Comparison of ENCODE assay signal across 9 cellular contexts in the genomic region with DNA sequence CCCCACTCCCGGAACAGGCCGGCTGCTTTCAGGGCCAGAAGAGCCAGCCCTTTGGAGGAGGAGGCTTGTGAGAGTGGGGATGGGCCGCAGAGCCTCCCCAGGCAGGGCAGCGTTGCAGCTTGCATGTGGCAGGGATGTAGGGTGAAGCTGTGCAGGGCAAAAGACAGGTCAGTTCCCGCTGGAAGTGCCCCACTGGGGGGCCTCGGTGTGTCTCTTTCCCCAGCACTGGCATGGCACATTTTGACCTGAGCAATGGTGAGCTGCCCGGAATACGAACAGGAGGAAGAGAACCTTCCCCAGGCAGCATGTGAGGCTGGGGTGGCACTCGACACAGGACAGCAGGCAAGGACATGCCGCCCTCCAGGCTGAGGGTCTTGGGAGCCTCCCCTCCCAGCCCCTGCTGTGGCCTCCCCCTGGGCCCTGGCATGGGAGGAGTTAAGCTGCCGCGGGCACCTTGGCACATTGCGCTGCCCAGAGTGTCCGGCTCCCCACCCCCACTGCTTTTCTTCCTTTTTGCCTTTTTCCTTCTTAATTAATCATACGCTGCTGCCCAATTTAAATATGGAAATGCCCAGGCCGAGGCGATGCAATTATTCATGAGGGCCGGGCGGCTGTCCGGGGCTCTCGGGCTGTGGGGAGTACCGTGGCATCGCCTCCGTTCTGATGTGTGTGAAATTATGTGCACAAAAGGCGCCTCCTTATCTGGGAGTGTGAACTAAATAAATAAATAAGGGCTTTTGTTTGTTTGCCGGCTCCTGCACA.
DNase-seq lines count a peak whose midpoint lies in the region; ATAC-seq, FAIRE-seq and TF ChIP-seq lines count a peak whose summit lies in the region.
"Had no signal": no experiment of that assay in that cellular context is flagged by ENCODE, and none has a peak within 500 bp of the region (broad histone marks: within the 10 kb centered on the region; RNA-seq: fewer than 3 reads in every experiment).

No MANE protein-coding gene starts in this region.

- H3K9ac ChIP-seq in kidney (ENCODE audit: low read length in 2 of 2), result peak overlapping the region; percentile 34 to 75

- H3K4me3 Mint-ChIP-seq in stimulated activated effector memory CD8-positive, alpha-beta T cell treated with anti-CD3 and anti-CD28 coated beads, Interleukin-12 subunit alpha, Interleukin-12 subunit beta, amount 100 ng/mL, for 72 hours, result peak overlapping the region; percentile 74

- H3K4me3 ChIP-seq in astrocyte of the cerebellum (ENCODE audit: low read depth, low read length) (peak overlapping the region; percentile 46), kidney (ENCODE audit: low read length in 2 of 2) (peak overlapping the region; percentile 53 to 64)

- intact Hi-C loops in kidney (cut with DNase I), result no loop called here

- H3K27ac Mint-ChIP-seq in stimulated activated effector memory CD8-positive, alpha-beta T cell treated with anti-CD3 and anti-CD28 coated beads, Interleukin-12 subunit alpha, Interleukin-12 subunit beta, amount 100 ng/mL, for 72 hours, result peak overlapping the region; percentile 91

- in situ Hi-C loops in astrocyte of the cerebellum (cut with HindIII; ENCODE audit: low sequenced_read_pairs), result no loop called here

- ATAC-seq in stimulated activated effector memory CD8-positive, alpha-beta T cell treated with anti-CD3 and anti-CD28 coated beads, Interleukin-12 subunit alpha, Interleukin-12 subunit beta, amount 100 ng/mL, for 72 hours, result no peak
- ATAC-seq in GM18909 (IDR thresholded peaks at IDR 0.05; ENCODE audit: poor library complexity, unreplicated experiment), result no peak

- peak overlapping the region; percentile 98 to 99 for H3K27ac ChIP-seq in kidney (ENCODE audit: low read depth in 2 of 2, low read length in 2 of 2)

- TF ChIP-seq CTCF in astrocyte of the cerebellum (IDR thresholded peaks at IDR 0.05; ENCODE audit: low read depth, low read length, missing control alignments) (no peak), kidney (IDR thresholded peaks at IDR 0.05; ENCODE audit: borderline replicate concordance, extremely low read depth, insufficient read depth) (no peak)

- H3K36me3 Mint-ChIP-seq in stimulated activated effector memory CD8-positive, alpha-beta T cell treated with anti-CD3 and anti-CD28 coated beads, Interleukin-12 subunit alpha, Interleukin-12 subunit beta, amount 100 ng/mL, for 72 hours, result no peaks in the 10 kb centered on the region

- H3K4me1 ChIP-seq in kidney (ENCODE audit: control insufficient read depth in 1 of 2, insufficient read depth in 1 of 2, low read depth in 1 of 2, low read length in 2 of 2), result peaks cover 46 to 48% of the 10 kb centered on the region in 2 donors

- H3K36me3 ChIP-seq in kidney (ENCODE audit: control insufficient read depth in 1 of 2, insufficient read depth in 2 of 2, low read length in 2 of 2), result no peaks in the 10 kb centered on the region

- peak; percentile 81 for DNase-seq in DMS153 (lab: John Stamatoyannopoulos, UW)
- no peak for DNase-seq in DMS153 treated with DMSO at 0.1 percent for 48 hours (lab: John Stamatoyannopoulos, UW; ENCODE audit: unreplicated experiment)
- peak; percentile 63 for DNase-seq in NCI-H748 treated with DMSO at 0.1 percent for 48 hours (lab: John Stamatoyannopoulos, UW)
- DNase-seq in astrocyte of the cerebellum (ENCODE audit: low read depth), result no peak
- peak; percentile 85 for DNase-seq in kidney
- DNase-seq in stimulated activated effector memory CD8-positive, alpha-beta T cell treated with anti-CD3 and anti-CD28 coated beads, Interleukin-12 subunit alpha, Interleukin-12 subunit beta, amount 100 ng/mL, for 72 hours (ENCODE audit: low spot score in 2 of 2), result no peak
- DNase-seq in effector CD4-positive, alpha-beta T cell, result no peak

- no peaks in the 10 kb centered on the region for H3K9me3 Mint-ChIP-seq in stimulated activated effector memory CD8-positive, alpha-beta T cell treated with anti-CD3 and anti-CD28 coated beads, Interleukin-12 subunit alpha, Interleukin-12 subunit beta, amount 100 ng/mL, for 72 hours

- no peaks in the 10 kb centered on the region for H3K9me3 ChIP-seq in kidney (ENCODE audit: control insufficient read depth in 1 of 2, low read length in 2 of 2)

- no peak for FAIRE-seq in kidney (lab: Jason Lieb, UNC)
- FAIRE-seq: A204.1 had no signal

- H3K4me1 Mint-ChIP-seq in stimulated activated effector memory CD8-positive, alpha-beta T cell treated with anti-CD3 and anti-CD28 coated beads, Interleukin-12 subunit alpha, Interleukin-12 subunit beta, amount 100 ng/mL, for 72 hours, result no peaks in the 10 kb centered on the region

Comparison
In these comparisons a context has a peak if more than half of its experiments do, and no peak if none do; other contexts are left out.
1. DNase-seq: peak in DMS153 (single experiment), NCI-H748 treated with DMSO at 0.1 percent for 48 hours (single experiment) and kidney (single experiment); none in DMS153 treated with DMSO at 0.1 percent for 48 hours (single experiment), astrocyte of the cerebellum (single experiment), stimulated activated effector memory CD8-positive, alpha-beta T cell treated with anti-CD3 and anti-CD28 coated beads, Interleukin-12 subunit alpha, Interleukin-12 subunit beta, amount 100 ng/mL, for 72 hours (0 of 2) and effector CD4-positive, alpha-beta T cell (single experiment).